In genomic region chrX:31036895-31037294, GRCh38 we compare ENCODE assay signal across 10 cellular contexts. TPM values are rescaled to one million over a fixed set of nuclear protein-coding genes. Genes with fewer than 3 reads are reported as not detected.
DNase-seq lines count a peak whose midpoint lies in the region; ATAC-seq and TF ChIP-seq lines count a peak whose summit lies in the region.
"Had no signal": no experiment of that assay in that cellular context is flagged by ENCODE, and none has a peak within 500 bp of the region (broad histone marks: within the 10 kb centered on the region; RNA-seq: fewer than 3 reads in every experiment).

No MANE protein-coding gene starts in this region.

- no peaks in the 10 kb centered on the region for H3K36me3 ChIP-seq in BE2C
- H3K36me3 ChIP-seq in body of pancreas (replicated peaks in 1 of 2; ENCODE audit: insufficient read depth in 1 of 2, low read depth in 2 of 2), result no peaks in the 10 kb centered on the region
- H3K36me3 ChIP-seq in upper lobe of right lung, result no peaks in the 10 kb centered on the region
- H3K36me3 ChIP-seq: neutrophil had no signal

- H3K4me1 ChIP-seq in BE2C (no peaks in the 10 kb centered on the region), body of pancreas (no peaks in the 10 kb centered on the region), upper lobe of right lung (no peaks in the 10 kb centered on the region)

- no peaks in the 10 kb centered on the region for H3K4me1 Mint-ChIP-seq in effector memory CD8-positive, alpha-beta T cell (ENCODE audit: low read depth in 2 of 2)

- H3K9me3 ChIP-seq in BE2C (no peaks in the 10 kb centered on the region), body of pancreas (no peaks in the 10 kb centered on the region), upper lobe of right lung (no peaks in the 10 kb centered on the region)
- H3K9me3 ChIP-seq: neutrophil had no signal

- H3K27me3 ChIP-seq in BE2C (no peaks in the 10 kb centered on the region), body of pancreas (no peaks in the 10 kb centered on the region), upper lobe of right lung (no peaks in the 10 kb centered on the region)
- H3K27me3 ChIP-seq: neutrophil had no signal

- TF ChIP-seq POLR2A in body of pancreas (IDR thresholded peaks at IDR 0.05), result no peak

- TF ChIP-seq CTCF in BE2C (IDR thresholded peaks at IDR 0.05; ENCODE audit: low read depth, low read length) (peak; percentile 73), GM13976 (IDR thresholded peaks at IDR 0.05; ENCODE audit: borderline replicate concordance, control extremely low read depth, extremely low read depth, insufficient read depth, missing control alignments) (peak; percentile 58), body of pancreas (IDR thresholded peaks at IDR 0.05) (peak; percentile 23 to 67 (median 55)), upper lobe of right lung (IDR thresholded peaks at IDR 0.05) (peak; percentile 49)

- 25 to 43% methylated on average over 3 of the region's 3 CpGs for WGBS in body of pancreas, 2 donors

- peak; percentile 48 for DNase-seq in BE2C
- DNase-seq in GM13976 (ENCODE audit: low spot score), result peak; percentile 32
- peak; percentile 9 for DNase-seq in NCI-H2029 treated with DMSO at 0.1 percent for 48 hours (lab: John Stamatoyannopoulos, UW)
- DNase-seq in body of pancreas, result peak; percentile 46 to 72 (median 62)
- peak; percentile 29 to 46 for DNase-seq in left colon
- no peak for DNase-seq in upper lobe of right lung
- no peak for DNase-seq in effector memory CD8-positive, alpha-beta T cell

- in situ Hi-C loops in GM13976 (cut with MboI; ENCODE audit: low sequenced_read_pairs, unreplicated experiment), result loop anchor here (5.0 to 25.0 kb wide), 3 partner anchors 258 to 620 kb away; no protein-coding TSS in a partner anchor

- no peaks in the 10 kb centered on the region for H3K36me3 Mint-ChIP-seq in effector memory CD8-positive, alpha-beta T cell (ENCODE audit: insufficient read depth)

- H3K27ac ChIP-seq in body of pancreas (no peak overlapping the region), upper lobe of right lung (no peak overlapping the region)
- H3K27ac ChIP-seq: neutrophil had no signal

- H3K9me3 Mint-ChIP-seq in effector memory CD8-positive, alpha-beta T cell, result no peaks in the 10 kb centered on the region
- H3K9me3 Mint-ChIP-seq: T-helper 1 cell treated with Interleukin-12 subunit alpha and Interleukin-12 subunit beta and Interleukin-4 antibody, amounts not matched to agents 30 μg/mL and 1 μg/mL, for 36 hours had no signal

- H3K4me3 ChIP-seq in BE2C (ENCODE audit: low read depth, low read length) (no peak overlapping the region), body of pancreas (no peak overlapping the region), upper lobe of right lung (no peak overlapping the region)

- peaks cover 0 to 5% of the 10 kb centered on the region in 2 donors for H3K27me3 Mint-ChIP-seq in effector memory CD8-positive, alpha-beta T cell

- no peak overlapping the region for H3K4me3 Mint-ChIP-seq in effector memory CD8-positive, alpha-beta T cell
- H3K4me3 Mint-ChIP-seq: T-helper 1 cell treated with Interleukin-12 subunit alpha and Interleukin-12 subunit beta and Interleukin-4 antibody, amounts not matched to agents 30 μg/mL and 1 μg/mL, for 36 hours had no signal

- intact Hi-C loops in body of pancreas (cut with DNase I) (loop anchor here (5.0 kb wide), 1 partner anchor 255 kb away; no protein-coding TSS in a partner anchor), left colon (cut with DNase I, micrococcal nuclease) (no loop called here), upper lobe of right lung (cut with DNase I) (no loop called here)

- H3K27ac Mint-ChIP-seq in effector memory CD8-positive, alpha-beta T cell, result no peak overlapping the region
- H3K27ac Mint-ChIP-seq: T-helper 1 cell treated with Interleukin-12 subunit alpha and Interleukin-12 subunit beta and Interleukin-4 antibody, amounts not matched to agents 30 μg/mL and 1 μg/mL, for 36 hours had no signal

- ATAC-seq in HG02678 (IDR thresholded peaks at IDR 0.05; ENCODE audit: unreplicated experiment) (peak; percentile 80), body of pancreas (peak; percentile 73), left colon (peak; percentile 79), upper lobe of right lung (peak; percentile 94)
- no peak for ATAC-seq in effector memory CD8-positive, alpha-beta T cell (replicated peaks)

RNA-seq across cellular contexts. Expression of gene FTHL17, which starts 34.9 kb away (rescaled TPM):
- not detected for polyA plus RNA-seq in BE2C (2012; ENCODE audit: insufficient read depth, insufficient read length, low read depth)
- total RNA-seq in body of pancreas, result not detected
- total RNA-seq in left colon, result not detected
- not detected for total RNA-seq in upper lobe of right lung

Comparison
In these comparisons a context has a peak if more than half of its experiments do, and no peak if none do; other contexts are left out.
1. DNase-seq: peak in BE2C (single experiment), GM13976 (single experiment), NCI-H2029 treated with DMSO at 0.1 percent for 48 hours (single experiment), body of pancreas (4 of 4) and left colon (2 of 2); none in upper lobe of right lung (single experiment) and effector memory CD8-positive, alpha-beta T cell (0 of 3).
2. Peak in every context shown above with its lines, with median percentiles within 50 percentile points of each other: CTCF ChIP-seq.